2 cellular contexts compared by ENCODE assay signal in the genomic region with DNA sequence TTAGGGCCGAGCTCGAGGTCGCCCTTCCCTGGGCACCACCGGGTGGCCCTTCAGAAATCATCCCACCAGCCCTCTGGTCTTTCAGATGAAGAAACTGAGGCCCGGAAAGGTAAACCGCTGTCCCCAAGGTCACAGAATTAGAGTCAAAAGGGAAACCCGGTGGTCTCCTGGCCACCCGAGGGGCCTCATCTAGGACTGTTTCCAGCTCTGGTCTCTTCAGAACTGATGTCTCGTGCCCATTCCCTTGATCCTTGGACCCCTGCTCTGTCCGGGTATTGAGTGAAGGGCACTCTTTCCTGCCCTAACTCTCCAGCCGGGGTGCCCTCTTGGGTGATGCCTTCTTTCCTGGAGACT.
TF ChIP-seq lines count a peak whose summit lies in the region.

No MANE protein-coding gene starts in this region.

TF ChIP-seq in HepG2, 621 proteins besides CTCF, POLR2A, EP300 and RAD21 (continues in another document):
- TF ChIP-seq FOXK2 (IDR thresholded peaks at IDR 0.05) (no peak), TAF15 (IDR thresholded peaks at IDR 0.05; ENCODE audit: low read depth, low read length, poor library complexity, severe bottlenecking) (no peak), ZC3H4 (CRISPR knock-in tag; IDR thresholded peaks at IDR 0.05; ENCODE audit: borderline replicate concordance) (no peak), ZNF17 (CRISPR knock-in tag; IDR thresholded peaks at IDR 0.05) (no peak), BHLHE40 (IDR thresholded peaks at IDR 0.05; ENCODE audit: low read length) (no peak), ZSCAN31 (CRISPR knock-in tag; IDR thresholded peaks at IDR 0.05; ENCODE audit: low read depth) (no peak), KLF6 (CRISPR knock-in tag; IDR thresholded peaks at IDR 0.05) (no peak), ZSCAN25 (CRISPR knock-in tag; IDR thresholded peaks at IDR 0.05) (no peak), TBX2 (CRISPR knock-in tag; IDR thresholded peaks at IDR 0.05; ENCODE audit: borderline replicate concordance) (no peak), ZNF883 (CRISPR knock-in tag; IDR thresholded peaks at IDR 0.05; ENCODE audit: not compliant biosample characterization) (no peak), MEIS1 (CRISPR knock-in tag; IDR thresholded peaks at IDR 0.05; ENCODE audit: borderline replicate concordance) (no peak), FOXJ3 (CRISPR knock-in tag; IDR thresholded peaks at IDR 0.05; ENCODE audit: borderline replicate concordance) (no peak)
- TF ChIP-seq, protein P1, sequence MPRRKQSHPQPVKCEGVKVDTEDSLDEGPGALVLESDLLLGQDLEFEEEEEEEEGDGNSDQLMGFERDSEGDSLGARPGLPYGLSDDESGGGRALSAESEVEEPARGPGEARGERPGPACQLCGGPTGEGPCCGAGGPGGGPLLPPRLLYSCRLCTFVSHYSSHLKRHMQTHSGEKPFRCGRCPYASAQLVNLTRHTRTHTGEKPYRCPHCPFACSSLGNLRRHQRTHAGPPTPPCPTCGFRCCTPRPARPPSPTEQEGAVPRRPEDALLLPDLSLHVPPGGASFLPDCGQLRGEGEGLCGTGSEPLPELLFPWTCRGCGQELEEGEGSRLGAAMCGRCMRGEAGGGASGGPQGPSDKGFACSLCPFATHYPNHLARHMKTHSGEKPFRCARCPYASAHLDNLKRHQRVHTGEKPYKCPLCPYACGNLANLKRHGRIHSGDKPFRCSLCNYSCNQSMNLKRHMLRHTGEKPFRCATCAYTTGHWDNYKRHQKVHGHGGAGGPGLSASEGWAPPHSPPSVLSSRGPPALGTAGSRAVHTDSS (CRISPR knock-in tag; conservative IDR thresholded peaks at IDR 0.05), result no peak
- TF ChIP-seq, protein P2, sequence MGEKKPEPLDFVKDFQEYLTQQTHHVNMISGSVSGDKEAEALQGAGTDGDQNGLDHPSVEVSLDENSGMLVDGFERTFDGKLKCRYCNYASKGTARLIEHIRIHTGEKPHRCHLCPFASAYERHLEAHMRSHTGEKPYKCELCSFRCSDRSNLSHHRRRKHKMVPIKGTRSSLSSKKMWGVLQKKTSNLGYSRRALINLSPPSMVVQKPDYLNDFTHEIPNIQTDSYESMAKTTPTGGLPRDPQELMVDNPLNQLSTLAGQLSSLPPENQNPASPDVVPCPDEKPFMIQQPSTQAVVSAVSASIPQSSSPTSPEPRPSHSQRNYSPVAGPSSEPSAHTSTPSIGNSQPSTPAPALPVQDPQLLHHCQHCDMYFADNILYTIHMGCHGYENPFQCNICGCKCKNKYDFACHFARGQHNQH (CRISPR knock-in tag; IDR thresholded peaks at IDR 0.05), result no peak
- TF ChIP-seq, protein P3, sequence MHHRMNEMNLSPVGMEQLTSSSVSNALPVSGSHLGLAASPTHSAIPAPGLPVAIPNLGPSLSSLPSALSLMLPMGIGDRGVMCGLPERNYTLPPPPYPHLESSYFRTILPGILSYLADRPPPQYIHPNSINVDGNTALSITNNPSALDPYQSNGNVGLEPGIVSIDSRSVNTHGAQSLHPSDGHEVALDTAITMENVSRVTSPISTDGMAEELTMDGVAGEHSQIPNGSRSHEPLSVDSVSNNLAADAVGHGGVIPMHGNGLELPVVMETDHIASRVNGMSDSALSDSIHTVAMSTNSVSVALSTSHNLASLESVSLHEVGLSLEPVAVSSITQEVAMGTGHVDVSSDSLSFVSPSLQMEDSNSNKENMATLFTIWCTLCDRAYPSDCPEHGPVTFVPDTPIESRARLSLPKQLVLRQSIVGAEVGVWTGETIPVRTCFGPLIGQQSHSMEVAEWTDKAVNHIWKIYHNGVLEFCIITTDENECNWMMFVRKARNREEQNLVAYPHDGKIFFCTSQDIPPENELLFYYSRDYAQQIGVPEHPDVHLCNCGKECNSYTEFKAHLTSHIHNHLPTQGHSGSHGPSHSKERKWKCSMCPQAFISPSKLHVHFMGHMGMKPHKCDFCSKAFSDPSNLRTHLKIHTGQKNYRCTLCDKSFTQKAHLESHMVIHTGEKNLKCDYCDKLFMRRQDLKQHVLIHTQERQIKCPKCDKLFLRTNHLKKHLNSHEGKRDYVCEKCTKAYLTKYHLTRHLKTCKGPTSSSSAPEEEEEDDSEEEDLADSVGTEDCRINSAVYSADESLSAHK (CRISPR knock-in tag; IDR thresholded peaks at IDR 0.05; ENCODE audit: borderline replicate concordance), result no peak
- TF ChIP-seq, protein P4, sequence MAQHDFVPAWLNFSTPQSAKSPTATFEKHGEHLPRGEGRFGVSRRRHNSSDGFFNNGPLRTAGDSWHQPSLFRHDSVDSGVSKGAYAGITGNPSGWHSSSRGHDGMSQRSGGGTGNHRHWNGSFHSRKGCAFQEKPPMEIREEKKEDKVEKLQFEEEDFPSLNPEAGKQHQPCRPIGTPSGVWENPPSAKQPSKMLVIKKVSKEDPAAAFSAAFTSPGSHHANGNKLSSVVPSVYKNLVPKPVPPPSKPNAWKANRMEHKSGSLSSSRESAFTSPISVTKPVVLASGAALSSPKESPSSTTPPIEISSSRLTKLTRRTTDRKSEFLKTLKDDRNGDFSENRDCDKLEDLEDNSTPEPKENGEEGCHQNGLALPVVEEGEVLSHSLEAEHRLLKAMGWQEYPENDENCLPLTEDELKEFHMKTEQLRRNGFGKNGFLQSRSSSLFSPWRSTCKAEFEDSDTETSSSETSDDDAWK (CRISPR knock-in tag; IDR thresholded peaks at IDR 0.05), result no peak
- TF ChIP-seq, protein P5, sequence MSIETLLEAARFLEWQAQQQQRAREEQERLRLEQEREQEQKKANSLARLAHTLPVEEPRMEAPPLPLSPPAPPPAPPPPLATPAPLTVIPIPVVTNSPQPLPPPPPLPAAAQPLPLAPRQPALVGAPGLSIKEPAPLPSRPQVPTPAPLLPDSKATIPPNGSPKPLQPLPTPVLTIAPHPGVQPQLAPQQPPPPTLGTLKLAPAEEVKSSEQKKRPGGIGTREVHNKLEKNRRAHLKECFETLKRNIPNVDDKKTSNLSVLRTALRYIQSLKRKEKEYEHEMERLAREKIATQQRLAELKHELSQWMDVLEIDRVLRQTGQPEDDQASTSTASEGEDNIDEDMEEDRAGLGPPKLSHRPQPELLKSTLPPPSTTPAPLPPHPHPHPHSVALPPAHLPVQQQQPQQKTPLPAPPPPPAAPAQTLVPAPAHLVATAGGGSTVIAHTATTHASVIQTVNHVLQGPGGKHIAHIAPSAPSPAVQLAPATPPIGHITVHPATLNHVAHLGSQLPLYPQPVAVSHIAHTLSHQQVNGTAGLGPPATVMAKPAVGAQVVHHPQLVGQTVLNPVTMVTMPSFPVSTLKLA (IDR thresholded peaks at IDR 0.05), result no peak

TF ChIP-seq in SK-N-SH treated with all-trans-retinoic acid at 6 μM for 48 hours, 23 proteins besides CTCF, POLR2A, EP300 and RAD21:
- TF ChIP-seq OSR1 (CRISPR knock-in tag; IDR thresholded peaks at IDR 0.05) (no peak), TCF4 (CRISPR knock-in tag; IDR thresholded peaks at IDR 0.05; ENCODE audit: borderline replicate concordance) (no peak), ISL1 (CRISPR knock-in tag; IDR thresholded peaks at IDR 0.05) (no peak), ZNF565 (CRISPR knock-in tag; conservative IDR thresholded peaks at IDR 0.05; ENCODE audit: low read depth) (no peak)
- TF ChIP-seq, protein P6, sequence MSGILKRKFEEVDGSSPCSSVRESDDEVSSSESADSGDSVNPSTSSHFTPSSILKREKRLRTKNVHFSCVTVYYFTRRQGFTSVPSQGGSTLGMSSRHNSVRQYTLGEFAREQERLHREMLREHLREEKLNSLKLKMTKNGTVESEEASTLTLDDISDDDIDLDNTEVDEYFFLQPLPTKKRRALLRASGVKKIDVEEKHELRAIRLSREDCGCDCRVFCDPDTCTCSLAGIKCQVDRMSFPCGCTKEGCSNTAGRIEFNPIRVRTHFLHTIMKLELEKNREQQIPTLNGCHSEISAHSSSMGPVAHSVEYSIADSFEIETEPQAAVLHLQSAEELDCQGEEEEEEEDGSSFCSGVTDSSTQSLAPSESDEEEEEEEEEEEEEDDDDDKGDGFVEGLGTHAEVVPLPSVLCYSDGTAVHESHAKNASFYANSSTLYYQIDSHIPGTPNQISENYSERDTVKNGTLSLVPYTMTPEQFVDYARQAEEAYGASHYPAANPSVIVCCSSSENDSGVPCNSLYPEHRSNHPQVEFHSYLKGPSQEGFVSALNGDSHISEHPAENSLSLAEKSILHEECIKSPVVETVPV (CRISPR knock-in tag; IDR thresholded peaks at IDR 0.05), result no peak
TF ChIP-seq in SK-N-SH treated with all-trans-retinoic acid at 6 μM for 48 hours: peak in this region for 0.
